1 cellular context compared by ENCODE assay signal in genomic region chr6:26299286-26300042, GRCh38.
TF ChIP-seq lines count a peak whose summit lies in the region.

No MANE protein-coding gene starts in this region.

TF ChIP-seq in GM12878, 131 proteins besides CTCF, POLR2A, EP300 and RAD21 (continued from another document):
- TF ChIP-seq BCLAF1 (IDR thresholded peaks at IDR 0.05): no peak
- TF ChIP-seq SREBF1 (IDR thresholded peaks at IDR 0.05; ENCODE audit: low read length): no peak
- TF ChIP-seq ZNF24 (IDR thresholded peaks at IDR 0.05): peak; percentile 75
- peak; percentile 45; the same call in 1 of the 2 replicates for TF ChIP-seq SREBF2 (IDR thresholded peaks at IDR 0.05; ENCODE audit: low read length)
